Comparison of ENCODE assay signal across 8 cellular contexts in genomic region chr12:12286441-12286840, GRCh38. TPM values are rescaled to one million over a fixed set of nuclear protein-coding genes. Genes with fewer than 3 reads are reported as not detected.
"Had no signal": no experiment of that assay in that cellular context is flagged by ENCODE, and none has a peak within 500 bp of the region (broad histone marks: within the 10 kb centered on the region; RNA-seq: fewer than 3 reads in every experiment).

No MANE protein-coding gene starts in this region.

- ATAC-seq: HepG2, K562 had no signal

- H3K4me1 Mint-ChIP-seq: IgD-negative memory B cell had no signal

- H3K27ac Mint-ChIP-seq: IgD-negative memory B cell had no signal

- H3K4me3 ChIP-seq: K562 had no signal

- H3K36me3 Mint-ChIP-seq: IgD-negative memory B cell had no signal

- DNase-seq: IMR-90, KBM-7, KG1 had no signal

- H3K27ac ChIP-seq: HL-60 had no signal

- FAIRE-seq: HepG2, HTR-8/SVneo, K562 had no signal

RNA-seq across cellular contexts. Expression of gene LRP6, which starts 19.6 kb away (rescaled TPM):
- polyA plus RNA-seq: IgD-negative memory B cell had no signal
